ENCODE assay signal across 8 cellular contexts in the genomic region with DNA sequence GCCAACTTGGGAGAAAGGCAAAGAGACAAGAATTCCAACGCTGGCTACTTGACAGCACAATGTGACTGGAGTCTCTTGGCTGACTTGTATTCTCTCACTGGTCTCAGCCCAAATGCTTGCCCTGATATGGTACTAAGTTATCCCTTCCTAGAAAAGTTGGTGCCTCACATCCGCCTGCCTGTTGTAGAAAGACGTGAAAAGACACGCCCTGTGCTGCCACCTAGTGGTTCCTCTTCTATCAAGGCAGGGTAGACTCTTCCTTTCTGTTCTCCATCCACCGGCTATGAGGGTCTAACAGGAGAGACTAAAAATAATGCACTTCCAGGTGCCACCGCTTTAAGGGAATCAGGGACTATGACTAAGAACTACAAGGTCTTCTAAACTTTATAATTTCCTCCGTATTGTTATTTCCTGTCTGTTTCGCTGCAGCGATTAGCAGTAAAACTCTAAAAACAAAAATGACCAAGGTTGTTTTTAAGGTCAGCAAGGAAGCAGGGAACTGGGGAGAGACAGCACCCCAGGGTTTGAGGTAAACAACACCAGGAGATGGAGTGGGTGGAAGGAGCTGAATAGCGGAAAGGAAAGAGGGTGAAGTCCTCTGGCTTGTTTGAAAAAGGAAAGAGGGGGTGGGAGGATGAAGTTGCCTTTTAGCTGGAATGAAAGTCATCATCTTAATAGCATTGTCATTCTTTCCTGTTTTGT.
DNase-seq lines count a peak whose midpoint lies in the region; ATAC-seq and TF ChIP-seq lines count a peak whose summit lies in the region.

No MANE protein-coding gene starts in this region.

- peak; percentile 70 for ATAC-seq in GM18870 (IDR thresholded peaks at IDR 0.05; ENCODE audit: unreplicated experiment)

- H3K4me3 Mint-ChIP-seq in endodermal cell: no peak overlapping the region

- H3K27ac Mint-ChIP-seq in endodermal cell: no peak overlapping the region

- H3K27me3 Mint-ChIP-seq in endodermal cell (ENCODE audit: insufficient read depth): no peaks in the 10 kb centered on the region

- H3K9me3 ChIP-seq in HUES48 (ENCODE audit: control insufficient read depth, insufficient read depth, low read length) (no peaks in the 10 kb centered on the region), endodermal cell (ENCODE audit: control insufficient read depth, low read length) (no peaks in the 10 kb centered on the region)

- H3K4me1 ChIP-seq in HUES48 (ENCODE audit: control insufficient read depth, insufficient read depth, low read length) (no peaks in the 10 kb centered on the region), endodermal cell (ENCODE audit: control insufficient read depth, insufficient read depth, low read length) (peaks cover 21% of the 10 kb centered on the region)

- no peaks in the 10 kb centered on the region for H3K9me3 Mint-ChIP-seq in endodermal cell

- H3K27ac ChIP-seq in 22Rv1 (no peak overlapping the region), HUES48 (ENCODE audit: low read depth, low read length) (peak overlapping the region; percentile 63), endodermal cell (ENCODE audit: low read depth, low read length) (no peak overlapping the region)

- no peak overlapping the region for H3K4me3 ChIP-seq in HUES48 (ENCODE audit: low read depth, low read length)
- H3K4me3 ChIP-seq in endodermal cell (ENCODE audit: low read length): no peak overlapping the region

- DNase-seq in NOMO-1 treated with dmso at 0.1 percent for 144 hours (lab: John Stamatoyannopoulos, UW; ENCODE audit: unreplicated experiment): peak; percentile 77
- peak; percentile 53 to 79 (median 59) for DNase-seq in activated CD8-positive, alpha-beta memory T cell treated with anti-CD3 and anti-CD28 coated beads for 48 hours (ENCODE audit: low read depth in 2 of 3, low spot score in 2 of 3)
- peak; percentile 99 for DNase-seq in endodermal cell
- DNase-seq in midbrain (lab: John Stamatoyannopoulos, UW): peak; percentile 93
- DNase-seq in stimulated activated CD8-positive, alpha-beta memory T cell treated with anti-CD3 and anti-CD28 coated beads, Interleukin-2, amount 100 ng/mL, for 1 hour (ENCODE audit: low read depth in 2 of 2): peak; percentile 64 to 79

- H3K36me3 ChIP-seq in HUES48 (ENCODE audit: control insufficient read depth, insufficient read depth, low read length) (no peaks in the 10 kb centered on the region), endodermal cell (ENCODE audit: control insufficient read depth, insufficient read depth, low read length) (no peaks in the 10 kb centered on the region)

- 19 to 22% methylated on average over 10 of the region's 10 CpGs for WGBS in endodermal cell (ENCODE audit: insufficient coverage in 1 of 2, insufficient read length in 1 of 2), 2 experiments

- no peaks in the 10 kb centered on the region for H3K36me3 Mint-ChIP-seq in endodermal cell (ENCODE audit: low read depth)

- TF ChIP-seq CTCF in 22Rv1 (IDR thresholded peaks at IDR 0.05) (peak; percentile 86), endodermal cell (conservative IDR thresholded peaks at IDR 0.05) (peak; percentile 92)

- H3K27me3 ChIP-seq in HUES48 (ENCODE audit: control insufficient read depth, insufficient read depth, low read length) (no peaks in the 10 kb centered on the region), endodermal cell (ENCODE audit: control insufficient read depth, insufficient read depth, low read length, poor library complexity, severe bottlenecking) (no peaks in the 10 kb centered on the region)

- H3K9ac ChIP-seq in HUES48 (ENCODE audit: low read depth, low read length): no peak overlapping the region
- H3K9ac ChIP-seq in endodermal cell (ENCODE audit: extremely low read depth, low read length, poor library complexity, severe bottlenecking): no peak overlapping the region

- H3K4me1 Mint-ChIP-seq in endodermal cell: peaks cover 34% of the 10 kb centered on the region
